Comparison of ENCODE assay signal across 1 cellular context in the genomic region with DNA sequence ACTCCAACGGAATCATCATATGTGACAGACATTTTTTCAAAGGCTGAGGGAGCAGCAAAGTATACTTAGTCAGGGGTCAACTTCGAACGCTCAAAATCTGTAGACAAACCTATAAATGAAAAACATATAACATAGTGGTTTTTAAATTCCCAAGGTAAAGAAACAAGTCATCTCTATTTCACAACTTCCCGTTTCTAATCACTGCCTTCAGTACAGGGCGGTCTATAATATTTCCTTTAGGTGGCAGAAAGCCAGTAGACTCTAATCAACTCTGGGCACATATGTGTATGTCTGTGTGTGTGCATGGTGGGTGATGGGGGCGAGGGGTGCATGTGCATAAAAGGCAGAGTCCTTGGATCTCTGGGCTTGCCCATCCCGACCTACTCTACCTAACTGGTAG.
TF ChIP-seq lines count a peak whose summit lies in the region.

No MANE protein-coding gene starts in this region.

TF ChIP-seq in SK-N-SH treated with all-trans-retinoic acid at 6 μM for 48 hours, 23 proteins besides CTCF, POLR2A, EP300 and RAD21 (continued from another document):
- TF ChIP-seq PATZ1 (CRISPR knock-in tag; IDR thresholded peaks at IDR 0.05; ENCODE audit: borderline replicate concordance) (no peak), ZNF565 (CRISPR knock-in tag; conservative IDR thresholded peaks at IDR 0.05; ENCODE audit: low read depth) (no peak), GLIS3 (CRISPR knock-in tag; IDR thresholded peaks at IDR 0.05) (no peak), ZC3H10 (CRISPR knock-in tag; IDR thresholded peaks at IDR 0.05) (no peak)
